ENCODE assay signal across 1 cellular context in genomic region chr7:516606-517456, GRCh38.
TF ChIP-seq lines count a peak whose summit lies in the region.

No MANE protein-coding gene starts in this region.

TF ChIP-seq in GM23338, 12 proteins besides CTCF, POLR2A, EP300 and RAD21 (continued from another document):
- TF ChIP-seq, protein P1, sequence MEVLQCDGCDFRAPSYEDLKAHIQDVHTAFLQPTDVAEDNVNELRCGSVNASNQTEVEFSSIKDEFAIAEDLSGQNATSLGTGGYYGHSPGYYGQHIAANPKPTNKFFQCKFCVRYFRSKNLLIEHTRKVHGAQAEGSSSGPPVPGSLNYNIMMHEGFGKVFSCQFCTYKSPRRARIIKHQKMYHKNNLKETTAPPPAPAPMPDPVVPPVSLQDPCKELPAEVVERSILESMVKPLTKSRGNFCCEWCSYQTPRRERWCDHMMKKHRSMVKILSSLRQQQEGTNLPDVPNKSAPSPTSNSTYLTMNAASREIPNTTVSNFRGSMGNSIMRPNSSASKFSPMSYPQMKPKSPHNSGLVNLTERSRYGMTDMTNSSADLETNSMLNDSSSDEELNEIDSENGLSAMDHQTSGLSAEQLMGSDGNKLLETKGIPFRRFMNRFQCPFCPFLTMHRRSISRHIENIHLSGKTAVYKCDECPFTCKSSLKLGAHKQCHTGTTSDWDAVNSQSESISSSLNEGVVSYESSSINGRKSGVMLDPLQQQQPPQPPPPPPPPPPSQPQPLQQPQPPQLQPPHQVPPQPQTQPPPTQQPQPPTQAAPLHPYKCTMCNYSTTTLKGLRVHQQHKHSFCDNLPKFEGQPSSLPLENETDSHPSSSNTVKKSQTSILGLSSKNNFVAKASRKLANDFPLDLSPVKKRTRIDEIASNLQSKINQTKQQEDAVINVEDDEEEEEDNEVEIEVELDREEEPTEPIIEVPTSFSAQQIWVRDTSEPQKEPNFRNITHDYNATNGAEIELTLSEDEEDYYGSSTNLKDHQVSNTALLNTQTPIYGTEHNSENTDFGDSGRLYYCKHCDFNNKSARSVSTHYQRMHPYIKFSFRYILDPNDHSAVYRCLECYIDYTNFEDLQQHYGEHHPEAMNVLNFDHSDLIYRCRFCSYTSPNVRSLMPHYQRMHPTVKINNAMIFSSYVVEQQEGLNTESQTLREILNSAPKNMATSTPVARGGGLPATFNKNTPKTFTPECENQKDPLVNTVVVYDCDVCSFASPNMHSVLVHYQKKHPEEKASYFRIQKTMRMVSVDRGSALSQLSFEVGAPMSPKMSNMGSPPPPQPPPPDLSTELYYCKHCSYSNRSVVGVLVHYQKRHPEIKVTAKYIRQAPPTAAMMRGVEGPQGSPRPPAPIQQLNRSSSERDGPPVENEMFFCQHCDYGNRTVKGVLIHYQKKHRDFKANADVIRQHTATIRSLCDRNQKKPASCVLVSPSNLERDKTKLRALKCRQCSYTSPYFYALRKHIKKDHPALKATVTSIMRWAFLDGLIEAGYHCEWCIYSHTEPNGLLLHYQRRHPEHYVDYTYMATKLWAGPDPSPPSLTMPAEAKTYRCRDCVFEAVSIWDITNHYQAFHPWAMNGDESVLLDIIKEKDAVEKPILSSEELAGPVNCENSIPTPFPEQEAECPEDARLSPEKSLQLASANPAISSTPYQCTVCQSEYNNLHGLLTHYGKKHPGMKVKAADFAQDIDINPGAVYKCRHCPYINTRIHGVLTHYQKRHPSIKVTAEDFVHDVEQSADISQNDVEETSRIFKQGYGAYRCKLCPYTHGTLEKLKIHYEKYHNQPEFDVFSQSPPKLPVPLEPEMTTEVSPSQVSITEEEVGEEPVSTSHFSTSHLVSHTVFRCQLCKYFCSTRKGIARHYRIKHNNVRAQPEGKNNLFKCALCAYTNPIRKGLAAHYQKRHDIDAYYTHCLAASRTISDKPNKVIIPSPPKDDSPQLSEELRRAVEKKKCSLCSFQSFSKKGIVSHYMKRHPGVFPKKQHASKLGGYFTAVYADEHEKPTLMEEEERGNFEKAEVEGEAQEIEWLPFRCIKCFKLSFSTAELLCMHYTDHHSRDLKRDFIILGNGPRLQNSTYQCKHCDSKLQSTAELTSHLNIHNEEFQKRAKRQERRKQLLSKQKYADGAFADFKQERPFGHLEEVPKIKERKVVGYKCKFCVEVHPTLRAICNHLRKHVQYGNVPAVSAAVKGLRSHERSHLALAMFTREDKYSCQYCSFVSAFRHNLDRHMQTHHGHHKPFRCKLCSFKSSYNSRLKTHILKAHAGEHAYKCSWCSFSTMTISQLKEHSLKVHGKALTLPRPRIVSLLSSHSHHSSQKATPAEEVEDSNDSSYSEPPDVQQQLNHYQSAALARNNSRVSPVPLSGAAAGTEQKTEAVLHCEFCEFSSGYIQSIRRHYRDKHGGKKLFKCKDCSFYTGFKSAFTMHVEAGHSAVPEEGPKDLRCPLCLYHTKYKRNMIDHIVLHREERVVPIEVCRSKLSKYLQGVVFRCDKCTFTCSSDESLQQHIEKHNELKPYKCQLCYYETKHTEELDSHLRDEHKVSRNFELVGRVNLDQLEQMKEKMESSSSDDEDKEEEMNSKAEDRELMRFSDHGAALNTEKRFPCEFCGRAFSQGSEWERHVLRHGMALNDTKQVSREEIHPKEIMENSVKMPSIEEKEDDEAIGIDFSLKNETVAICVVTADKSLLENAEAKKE (CRISPR knock-in tag; IDR thresholded peaks at IDR 0.05): no peak
- TF ChIP-seq POLR2AphosphoS5 (IDR thresholded peaks at IDR 0.05; ENCODE audit: low read depth): no peak
- no peak for TF ChIP-seq REST (IDR thresholded peaks at IDR 0.05; ENCODE audit: unreplicated experiment)
- no peak for TF ChIP-seq ZNF331 (CRISPR knock-in tag; IDR thresholded peaks at IDR 0.05; ENCODE audit: low read depth)
- no peak for TF ChIP-seq STAT1 (IDR thresholded peaks at IDR 0.05; ENCODE audit: unreplicated experiment)
- TF ChIP-seq EZH2 (IDR thresholded peaks at IDR 0.05; ENCODE audit: low read depth, unreplicated experiment): no peak
- TF ChIP-seq EZH2phosphoT487 (IDR thresholded peaks at IDR 0.05; ENCODE audit: unreplicated experiment): no peak
- no peak for TF ChIP-seq ZNF114 (CRISPR knock-in tag; IDR thresholded peaks at IDR 0.05)
- TF ChIP-seq, protein P2, sequence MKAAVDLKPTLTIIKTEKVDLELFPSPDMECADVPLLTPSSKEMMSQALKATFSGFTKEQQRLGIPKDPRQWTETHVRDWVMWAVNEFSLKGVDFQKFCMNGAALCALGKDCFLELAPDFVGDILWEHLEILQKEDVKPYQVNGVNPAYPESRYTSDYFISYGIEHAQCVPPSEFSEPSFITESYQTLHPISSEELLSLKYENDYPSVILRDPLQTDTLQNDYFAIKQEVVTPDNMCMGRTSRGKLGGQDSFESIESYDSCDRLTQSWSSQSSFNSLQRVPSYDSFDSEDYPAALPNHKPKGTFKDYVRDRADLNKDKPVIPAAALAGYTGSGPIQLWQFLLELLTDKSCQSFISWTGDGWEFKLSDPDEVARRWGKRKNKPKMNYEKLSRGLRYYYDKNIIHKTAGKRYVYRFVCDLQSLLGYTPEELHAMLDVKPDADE (IDR thresholded peaks at IDR 0.05): no peak
- no peak for TF ChIP-seq NANOG (IDR thresholded peaks at IDR 0.05; ENCODE audit: borderline replicate concordance)
TF ChIP-seq in GM23338: peak in this region for 0.
